Comparison of ENCODE assay signal across 24 cellular contexts in genomic region chr1:99811075-99811474, GRCh38. TPM values are rescaled to one million over a fixed set of nuclear protein-coding genes. Genes with fewer than 3 reads are reported as not detected.
DNase-seq lines count a peak whose midpoint lies in the region; ATAC-seq, FAIRE-seq and TF ChIP-seq lines count a peak whose summit lies in the region.
"Had no signal": no experiment of that assay in that cellular context is flagged by ENCODE, and none has a peak within 500 bp of the region (broad histone marks: within the 10 kb centered on the region; RNA-seq: fewer than 3 reads in every experiment).

No MANE protein-coding gene starts in this region.

- intact Hi-C loops in OCI-LY7 (cut with micrococcal nuclease; ENCODE audit: unreplicated experiment) (no loop called here), GM12878 (cut with micrococcal nuclease; ENCODE audit: unreplicated experiment) (loop anchor here (5.0 kb wide), 1 partner anchor 51 kb away; no protein-coding TSS in a partner anchor), body of pancreas (cut with DNase I) (loop anchor here (10.0 kb wide), 1 partner anchor 654 kb away; no protein-coding TSS in a partner anchor)

- H3K4me1 ChIP-seq in OCI-LY7 (ENCODE audit: insufficient read depth, low read length, poor library complexity, severe bottlenecking) (peaks cover 5% of the 10 kb centered on the region), GM12878 (ENCODE audit: control insufficient read depth, insufficient read depth, low read length) (peaks cover 10% of the 10 kb centered on the region), smooth muscle cell (ENCODE audit: low read depth) (peaks cover 9% of the 10 kb centered on the region), body of pancreas (peaks cover 6% of the 10 kb centered on the region)

- H3K4me2 ChIP-seq in OCI-LY7 (ENCODE audit: low read length): no peak overlapping the region
- no peak overlapping the region for H3K4me2 ChIP-seq in GM12878 (ENCODE audit: control insufficient read depth, insufficient read depth)
- no peak overlapping the region for H3K4me2 ChIP-seq in smooth muscle cell
- H3K4me2 ChIP-seq: BLaER1, KMS-11 had no signal

- no peak for TF ChIP-seq EP300 in GM12878 (IDR thresholded peaks at IDR 0.05; ENCODE audit: borderline replicate concordance in 1 of 2, control insufficient read depth in 1 of 2, low read depth in 2 of 2, low read length in 2 of 2)

- POLR2A ChIA-PET in OCI-LY7 (lab: Charles Lee): no interaction called here
- POLR2A ChIA-PET in GM12878 (lab: Charles Lee): no interaction called here

- no peaks in the 10 kb centered on the region for H3K27me3 ChIP-seq in GM12878 (replicated peaks in 1 of 2; ENCODE audit: control insufficient read depth in 2 of 2, insufficient read depth in 2 of 2, low read length in 1 of 2)
- H3K27me3 ChIP-seq in smooth muscle cell (ENCODE audit: low read depth): no peaks in the 10 kb centered on the region
- H3K27me3 ChIP-seq in body of pancreas: no peaks in the 10 kb centered on the region
- H3K27me3 ChIP-seq: BLaER1, SJSA1 had no signal

- H4K20me1 ChIP-seq in OCI-LY7 (ENCODE audit: insufficient read depth, low read length) (no peaks in the 10 kb centered on the region), GM12878 (ENCODE audit: control insufficient read depth, insufficient read depth) (no peaks in the 10 kb centered on the region), smooth muscle cell (ENCODE audit: low read depth) (no peaks in the 10 kb centered on the region)
- H4K20me1 ChIP-seq: BLaER1 had no signal

- in situ Hi-C loops in GM12878 (cut with MboI): loop anchor here (5.0 kb wide), 2 partner anchors 646 to 1056 kb away; no protein-coding TSS in a partner anchor

- BruUV-seq in OCI-LY7 (replicated peaks; lab: Mats Ljungman, UMichigan) (no TSS peak), GM12878 (replicated peaks; lab: Mats Ljungman, UMichigan) (no TSS peak)

- H3K36me3 ChIP-seq in OCI-LY7 (ENCODE audit: insufficient read depth, low read length) (no peaks in the 10 kb centered on the region), GM12878 (ENCODE audit: control insufficient read depth in 2 of 2, insufficient read depth in 2 of 2, low read length in 1 of 2) (no peaks in the 10 kb centered on the region), smooth muscle cell (ENCODE audit: low read depth) (no peaks in the 10 kb centered on the region), body of pancreas (replicated peaks in 1 of 2; ENCODE audit: insufficient read depth in 1 of 2, low read depth in 2 of 2) (no peaks in the 10 kb centered on the region)
- H3K36me3 ChIP-seq: BLaER1, SJSA1 had no signal

- CTCF ChIA-PET in OCI-LY7 (lab: Charles Lee; ENCODE audit: unreplicated experiment) (no interaction called here), GM12878 (lab: Yijun Ruan, JAX) (interaction anchor here (0.8 to 2.0 kb wide), 5 partner anchors 644 to 1058 kb away, joined by 3 to 14 read pairs (median 6); partner anchors contain the start of gene GPR88)

- 93% methylated on average over 1 of the region's 1 CpG for WGBS in GM12878 (ENCODE audit: insufficient coverage, insufficient replicate concordance, low lambda C conversion rate, missing lambda C conversion rate)
- WGBS in smooth muscle cell (ENCODE audit: low lambda C conversion rate): 86% methylated on average over 1 of the region's 1 CpG
- WGBS in body of pancreas, 2 donors: 35 to 38% methylated on average over 1 of the region's 1 CpG

- DNase-seq in DMS53 (lab: John Stamatoyannopoulos, UW): peak; percentile 15
- no peak for DNase-seq in DMS53 treated with DMSO at 0.1 percent for 48 hours (lab: John Stamatoyannopoulos, UW; ENCODE audit: unreplicated experiment)
- no peak for DNase-seq in OCI-LY7 (ENCODE audit: low spot score)
- no peak for DNase-seq in GM12878 (ENCODE audit: low read depth, low spot score)
- no peak for DNase-seq in smooth muscle cell (lab: John Stamatoyannopoulos, UW; ENCODE audit: unreplicated experiment)
- no peak for DNase-seq in DMS153 (lab: John Stamatoyannopoulos, UW)
- no peak for DNase-seq in body of pancreas
- DNase-seq: ACHN; CD4-positive, alpha-beta T cell; COR-L47; DMS 273 treated with DMSO at 0.1 percent for 48 hours; GDM1; NCI-H1694; NCI-H2081 treated with DMSO at 0.1 percent for 48 hours; NCI-H2171 treated with DMSO at 0.1 percent for 48 hours; NCI-H446; NCI-H774; OCI-M1 had no signal

- no peak overlapping the region for H3K27ac ChIP-seq in OCI-LY7 (ENCODE audit: low read depth, low read length, poor library complexity, severe bottlenecking)
- no peak overlapping the region for H3K27ac ChIP-seq in GM12878 (ENCODE audit: control insufficient read depth, insufficient read depth)
- no peak overlapping the region for H3K27ac ChIP-seq in smooth muscle cell (ENCODE audit: low read depth)
- no peak overlapping the region for H3K27ac ChIP-seq in body of pancreas
- H3K27ac ChIP-seq: 22Rv1, BLaER1, KMS-11, SJSA1 had no signal

- no peak for FAIRE-seq in GM12878 (lab: Jason Lieb, UNC)

- RAD21 ChIA-PET in GM12878 (lab: Charles Lee; ENCODE audit: unreplicated experiment): interaction anchor here (0.9 to 1.6 kb wide), 5 partner anchors 222 to 1058 kb away, joined by 3 to 7 read pairs (median 4); no protein-coding TSS in a partner anchor

- TF ChIP-seq CTCF in OCI-LY7 (conservative IDR thresholded peaks at IDR 0.05; ENCODE audit: low read length) (no peak), GM12878 (IDR thresholded peaks at IDR 0.05 in 2 of 3, conservative IDR thresholded peaks at IDR 0.05 in 1 of 3; ENCODE audit: control insufficient read depth in 2 of 3, extremely low read depth in 1 of 3, insufficient read depth in 1 of 3, low read depth in 3 of 3, low read length in 3 of 3) (no peak), smooth muscle cell (IDR thresholded peaks at IDR 0.05; ENCODE audit: borderline replicate concordance, insufficient read depth, poor library complexity, severe bottlenecking) (no peak), body of pancreas (IDR thresholded peaks at IDR 0.05) (no peak)

- H3K79me2 ChIP-seq in OCI-LY7 (ENCODE audit: insufficient read depth, low read depth, low read length) (no peaks in the 10 kb centered on the region), GM12878 (ENCODE audit: control insufficient read depth, insufficient read depth, low read length) (no peaks in the 10 kb centered on the region), smooth muscle cell (ENCODE audit: low read depth) (no peaks in the 10 kb centered on the region)

- TF ChIP-seq POLR2A in GM12878 (IDR thresholded peaks at IDR 0.05; ENCODE audit: low read depth, low read length): no peak
- no peak for TF ChIP-seq POLR2A in body of pancreas (IDR thresholded peaks at IDR 0.05)

- H3K4me3 ChIP-seq in OCI-LY7 (ENCODE audit: low read depth, low read length, poor library complexity, severe bottlenecking) (no peak overlapping the region), GM12878 (no peak overlapping the region), smooth muscle cell (no peak overlapping the region), body of pancreas (no peak overlapping the region)
- H3K4me3 ChIP-seq: BLaER1, SJSA1 had no signal

- H3F3A ChIP-seq in smooth muscle cell (ENCODE audit: low read depth): no peaks in the 10 kb centered on the region

- SMC1A ChIA-PET in GM12878 (lab: Charles Lee; ENCODE audit: uncharacterized antibody, unreplicated experiment): interaction anchor here (0.8 to 2.0 kb wide), 4 partner anchors 11 to 648 kb away, joined by 3 to 9 read pairs (median 5); no protein-coding TSS in a partner anchor

- H3K9me2 ChIP-seq in OCI-LY7 (ENCODE audit: insufficient read depth, low read length): no peaks in the 10 kb centered on the region

- H3K9ac ChIP-seq in GM12878 (ENCODE audit: control insufficient read depth, insufficient read depth, low read length): no peak overlapping the region
- H3K9ac ChIP-seq in smooth muscle cell (ENCODE audit: low read depth): no peak overlapping the region
- H3K9ac ChIP-seq: BLaER1, KMS-11 had no signal

- TF ChIP-seq RAD21 in GM12878 (IDR thresholded peaks at IDR 0.05; ENCODE audit: insufficient read depth, low read depth, low read length): no peak

- H2AFZ ChIP-seq in OCI-LY7 (ENCODE audit: low read length): peak overlapping the region; percentile 82
- H2AFZ ChIP-seq in GM12878 (ENCODE audit: control insufficient read depth, low read depth, low read length): peak overlapping the region; percentile 26; the same call in 1 of the 2 replicates
- peak overlapping the region; percentile 41 for H2AFZ ChIP-seq in smooth muscle cell (ENCODE audit: low read depth)

- H3K9me3 ChIP-seq in OCI-LY7 (ENCODE audit: low read length) (no peaks in the 10 kb centered on the region), GM12878 (replicated peaks; ENCODE audit: control insufficient read depth, insufficient read depth, low read length) (no peaks in the 10 kb centered on the region), smooth muscle cell (replicated peaks; ENCODE audit: low read depth) (no peaks in the 10 kb centered on the region), body of pancreas (no peaks in the 10 kb centered on the region)
- H3K9me3 ChIP-seq: BLaER1, SJSA1 had no signal

- ATAC-seq in GM12878 (no peak), body of pancreas (no peak), GM18502 (IDR thresholded peaks at IDR 0.05; ENCODE audit: poor library complexity, unreplicated experiment) (no peak)
- ATAC-seq: Right ventricle myocardium inferior had no signal

RNA-seq across cellular contexts. Expression of gene AGL, which starts 39.1 kb away (rescaled TPM):
- 11.6 and 12.2 TPM in 2 replicates for total RNA-seq in OCI-LY7 (2014; rRNA removed; shearing (Covaris generic))
- 20.6 and 22.5 TPM in 2 replicates for total RNA-seq in OCI-LY7 (2022)
- total RNA-seq in GM12878 (2013; cell fraction: nucleolus; rRNA removed): 61.0 and 63.9 TPM in 2 replicates
- 13.8 and 15.8 TPM in 2 replicates for total RNA-seq in GM12878 (2014; rRNA removed)
- total RNA-seq in GM12878 (2014; rRNA removed; fragmentation: Illumina TruSeq; extraction: Trizol): 20.7 and 21.7 TPM in 2 replicates
- 21.1 and 21.6 TPM in 2 replicates for total RNA-seq in GM12878 (2021)
- polyA plus RNA-seq in GM12878 (2011; ENCODE audit: low read depth): 4.9 TPM
- polyA plus RNA-seq in GM12878 (2011; rRNA removed): 13.6 and 23.3 TPM in 2 replicates
- 3.8 and 5.4 TPM in 2 replicates for polyA plus RNA-seq in GM12878 (2011; cell fraction: cytosol; rRNA removed)
- polyA plus RNA-seq in GM12878 (2011; cell fraction: nucleus; rRNA removed): 14.7 and 16.5 TPM in 2 replicates
- polyA plus RNA-seq in GM12878 (2012): 8.3 and 10.5 TPM in 2 replicates
- polyA plus RNA-seq in GM12878 (2014; fragmentation: Illumina TruSeq; extraction: Trizol): 16.6 and 21.6 TPM in 2 replicates
- polyA plus RNA-seq in GM12878 (2014; fragmentation: Nextera tagmentation; extraction: Ambion mirVana): 1 to 10 TPM; 5.6 to 7.4 TPM
- polyA plus RNA-seq in GM12878 (2014; rRNA removed): 7.9 and 8.5 TPM in 2 replicates
- 10 to 100 TPM; 11.0 to 15.3 TPM for polyA plus RNA-seq in GM12878 (2016; fragmentation: Nextera tagmentation; extraction: Ambion mirVana)
- 21.2 and 31.0 TPM in 2 replicates for polyA minus RNA-seq in GM12878 (2011; rRNA and poly(A)+ RNA removed)
- polyA minus RNA-seq in GM12878 (2011; cell fraction: cytosol; rRNA and poly(A)+ RNA removed): 13.2 and 13.8 TPM in 2 replicates
- polyA minus RNA-seq in GM12878 (2011; cell fraction: nucleus; rRNA and poly(A)+ RNA removed): 9.7 and 13.1 TPM in 2 replicates
- total RNA-seq in smooth muscle cell: 18.3 and 20.8 TPM in 2 replicates
- 5.0 and 5.1 TPM in 2 replicates for polyA plus RNA-seq in smooth muscle cell
- 10 to 100 TPM in 1 of 2 donors, 1 to 10 TPM in 1; 6.3 to 10.4 TPM for total RNA-seq in body of pancreas

RNA-seq across cellular contexts. Expression of gene FRRS1, which starts 44.6 kb away (rescaled TPM):
- total RNA-seq in OCI-LY7 (2014; rRNA removed; shearing (Covaris generic)): 3.4 and 4.5 TPM in 2 replicates
- 6.5 and 7.2 TPM in 2 replicates for total RNA-seq in OCI-LY7 (2022)
- total RNA-seq in GM12878 (2013; cell fraction: nucleolus; rRNA removed): 113 and 114 TPM in 2 replicates
- 12.6 and 15.1 TPM in 2 replicates for total RNA-seq in GM12878 (2014; rRNA removed)
- 16.1 and 17.1 TPM in 2 replicates for total RNA-seq in GM12878 (2014; rRNA removed; fragmentation: Illumina TruSeq; extraction: Trizol)
- 10.4 and 10.7 TPM in 2 replicates for total RNA-seq in GM12878 (2021)
- 1.9 TPM for polyA plus RNA-seq in GM12878 (2011; ENCODE audit: low read depth)
- 18.9 and 25.0 TPM in 2 replicates for polyA plus RNA-seq in GM12878 (2011; rRNA removed)
- 9.4 and 12.2 TPM in 2 replicates for polyA plus RNA-seq in GM12878 (2011; cell fraction: cytosol; rRNA removed)
- polyA plus RNA-seq in GM12878 (2011; cell fraction: nucleus; rRNA removed): 15.1 and 15.7 TPM in 2 replicates
- 3.1 and 4.8 TPM in 2 replicates for polyA plus RNA-seq in GM12878 (2012)
- 8.3 and 10.7 TPM in 2 replicates for polyA plus RNA-seq in GM12878 (2014; fragmentation: Illumina TruSeq; extraction: Trizol)
- polyA plus RNA-seq in GM12878 (2014; fragmentation: Nextera tagmentation; extraction: Ambion mirVana): under 1 TPM; 0.22 to 0.55 TPM
- polyA plus RNA-seq in GM12878 (2014; rRNA removed): 6.5 and 7.6 TPM in 2 replicates
- 1 to 10 TPM in 1 of 2 experiments, under 1 TPM in 1; 0.13 to 1.1 TPM for polyA plus RNA-seq in GM12878 (2016; fragmentation: Nextera tagmentation; extraction: Ambion mirVana)
- 56.5 and 65.2 TPM in 2 replicates for polyA minus RNA-seq in GM12878 (2011; rRNA and poly(A)+ RNA removed)
- 12.3 and 15.0 TPM in 2 replicates for polyA minus RNA-seq in GM12878 (2011; cell fraction: cytosol; rRNA and poly(A)+ RNA removed)
- 21.4 and 23.7 TPM in 2 replicates for polyA minus RNA-seq in GM12878 (2011; cell fraction: nucleus; rRNA and poly(A)+ RNA removed)
- total RNA-seq in smooth muscle cell: 16.5 and 17.0 TPM in 2 replicates
- 0.59 and 0.79 TPM in 2 replicates for polyA plus RNA-seq in smooth muscle cell
- 1 to 10 TPM; 2.0 to 2.3 TPM for total RNA-seq in body of pancreas

Comparison
In these comparisons a context has a peak if more than half of its experiments do, and no peak if none do; other contexts are left out.
1. H2AFZ ChIP-seq: peak in every context shown above with its lines; median percentile 82 in OCI-LY7; 41 in smooth muscle cell; 26 in GM12878.